In the genomic region with DNA sequence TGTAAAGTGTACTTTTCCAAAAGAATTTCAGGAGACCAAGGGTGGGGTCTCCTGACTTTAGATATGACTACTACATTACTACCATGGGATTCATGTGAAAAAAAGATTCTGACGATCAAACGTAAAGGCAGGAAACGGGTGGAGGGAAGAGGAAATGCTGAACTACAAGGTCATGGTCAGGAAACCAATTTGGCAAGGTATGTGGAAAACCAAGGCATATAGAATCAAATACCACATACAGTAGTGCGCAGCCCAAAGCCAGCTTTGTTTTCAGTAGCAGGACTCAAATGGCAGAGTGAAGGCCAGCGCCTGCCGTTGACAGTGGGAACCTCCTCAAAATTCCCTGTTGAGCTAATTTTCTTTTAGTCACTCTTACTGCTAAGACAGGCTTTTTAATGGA, we compare ENCODE assay signal across 15 cellular contexts.
A peak's percentile ranks its signal among the peaks of the same experiment; 100 is the strongest.
DNase-seq lines count a peak whose midpoint lies in the region; TF ChIP-seq lines count a peak whose summit lies in the region.
"Had no signal": no experiment of that assay in that cellular context is flagged by ENCODE, and none has a peak within 500 bp of the region (broad histone marks: within the 10 kb centered on the region; RNA-seq: fewer than 3 reads in every experiment).

No MANE protein-coding gene starts in this region.

- peak overlapping the region; percentile 65 for H3K4me2 ChIP-seq in Loucy (ENCODE audit: low read depth, low read length, poor library complexity, severe bottlenecking)

- peaks cover 7% of the 10 kb centered on the region for H3K36me3 Mint-ChIP-seq in activated naive CD4-positive, alpha-beta T cell treated with anti-CD3 and anti-CD28 coated beads, Interleukin-2, amount 50 U/mL, for 24 hours

- H3K9ac ChIP-seq in Loucy (ENCODE audit: low read depth, low read length, poor library complexity, severe bottlenecking), result peak overlapping the region; percentile 25

- peaks cover 11% of the 10 kb centered on the region for H3K79me2 ChIP-seq in Loucy (ENCODE audit: insufficient read depth, low read length)

- H3K9me3 ChIP-seq in Loucy (ENCODE audit: insufficient read depth, low read depth, low read length), result no peaks in the 10 kb centered on the region
- H3K9me3 ChIP-seq in effector memory CD4-positive, alpha-beta T cell (ENCODE audit: control insufficient read depth, low read length), result no peaks in the 10 kb centered on the region

- no peaks in the 10 kb centered on the region; the same call in 1 of the 2 replicates for H3F3A ChIP-seq in Loucy (ENCODE audit: low read depth)

- no peaks in the 10 kb centered on the region for H4K20me1 ChIP-seq in Loucy (ENCODE audit: insufficient read depth, low read length, poor library complexity, severe bottlenecking)

- no peaks in the 10 kb centered on the region for H3K36me3 ChIP-seq in Loucy (ENCODE audit: insufficient read depth, low read length)
- H3K36me3 ChIP-seq in effector memory CD4-positive, alpha-beta T cell (ENCODE audit: control insufficient read depth, insufficient read depth, low read length), result no peaks in the 10 kb centered on the region

- peak overlapping the region; percentile 21 for H3K4me3 Mint-ChIP-seq in activated naive CD4-positive, alpha-beta T cell treated with anti-CD3 and anti-CD28 coated beads, Interleukin-2, amount 50 U/mL, for 24 hours
- H3K4me3 Mint-ChIP-seq: brain; dendritic cell treated with granulocyte-macrophage colony-stimulating factor and Interleukin-4, amounts not matched to agents 40 ng/mL and 50 ng/mL, for 4 days; nephron progenitor cell had no signal

- no peak for DNase-seq in activated naive CD4-positive, alpha-beta T cell (lab: John Stamatoyannopoulos, UW)
- DNase-seq in cardiac fibroblast (ENCODE audit: low read depth in 2 of 2), result peak; percentile 45 to 56
- DNase-seq in T1000 (lab: John Stamatoyannopoulos, UW), result no peak
- no peak for DNase-seq in NCI-H1048 (lab: John Stamatoyannopoulos, UW)
- DNase-seq in effector memory CD4-positive, alpha-beta T cell, result no peak
- no peak for DNase-seq in NCI-H524 (lab: John Stamatoyannopoulos, UW)
- DNase-seq: activated gamma-delta T cell, mesenchymal stem cell, NCI-H187 treated with DMSO at 0.1 percent for 48 hours, NCI-H446, nephron progenitor cell had no signal

- H3K9me2 ChIP-seq in Loucy (replicated peaks; ENCODE audit: low read depth, low read length), result no peaks in the 10 kb centered on the region

- H3K9me3 Mint-ChIP-seq in activated naive CD4-positive, alpha-beta T cell treated with anti-CD3 and anti-CD28 coated beads, Interleukin-2, amount 50 U/mL, for 24 hours, result peaks cover 10% of the 10 kb centered on the region
- H3K9me3 Mint-ChIP-seq: dendritic cell treated with granulocyte-macrophage colony-stimulating factor and Interleukin-4, amounts not matched to agents 40 ng/mL and 50 ng/mL, for 4 days had no signal

- H3K27me3 Mint-ChIP-seq in activated naive CD4-positive, alpha-beta T cell treated with anti-CD3 and anti-CD28 coated beads, Interleukin-2, amount 50 U/mL, for 24 hours, result no peaks in the 10 kb centered on the region
- H3K27me3 Mint-ChIP-seq: brain; dendritic cell treated with granulocyte-macrophage colony-stimulating factor and Interleukin-4, amounts not matched to agents 40 ng/mL and 50 ng/mL, for 4 days had no signal

- H3K4me1 ChIP-seq in Loucy (ENCODE audit: insufficient read depth, low read length, poor library complexity, severe bottlenecking), result peaks cover 28% of the 10 kb centered on the region
- H3K4me1 ChIP-seq in effector memory CD4-positive, alpha-beta T cell (ENCODE audit: control insufficient read depth, insufficient read depth, low read length, poor library complexity, severe bottlenecking), result peaks cover 8% of the 10 kb centered on the region

- H3K27ac ChIP-seq in effector memory CD4-positive, alpha-beta T cell (ENCODE audit: insufficient read depth, low read length, poor library complexity, severe bottlenecking), result no peak overlapping the region

- no peak overlapping the region for H2AFZ ChIP-seq in Loucy (ENCODE audit: low read length)

- H3K4me1 Mint-ChIP-seq in activated naive CD4-positive, alpha-beta T cell treated with anti-CD3 and anti-CD28 coated beads, Interleukin-2, amount 50 U/mL, for 24 hours, result peaks cover 28% of the 10 kb centered on the region
- H3K4me1 Mint-ChIP-seq: brain, nephron progenitor cell had no signal

- H3K27me3 ChIP-seq in Loucy (ENCODE audit: insufficient read depth, low read length, poor library complexity, severe bottlenecking), result no peaks in the 10 kb centered on the region
- no peaks in the 10 kb centered on the region for H3K27me3 ChIP-seq in effector memory CD4-positive, alpha-beta T cell (replicated peaks; ENCODE audit: control insufficient read depth, insufficient read depth, low read length, poor library complexity, severe bottlenecking)

- peak overlapping the region; percentile 57 for H3K27ac Mint-ChIP-seq in activated naive CD4-positive, alpha-beta T cell treated with anti-CD3 and anti-CD28 coated beads, Interleukin-2, amount 50 U/mL, for 24 hours
- H3K27ac Mint-ChIP-seq: brain; dendritic cell treated with granulocyte-macrophage colony-stimulating factor and Interleukin-4, amounts not matched to agents 40 ng/mL and 50 ng/mL, for 4 days; nephron progenitor cell had no signal

- peak overlapping the region; percentile 53 for H3K4me3 ChIP-seq in Loucy (ENCODE audit: low read length, poor library complexity, severe bottlenecking)
- no peak overlapping the region for H3K4me3 ChIP-seq in cardiac fibroblast (replicated peaks in 1 of 2; ENCODE audit: low read depth in 2 of 2, low read length in 2 of 2)
- no peak overlapping the region for H3K4me3 ChIP-seq in effector memory CD4-positive, alpha-beta T cell (ENCODE audit: insufficient read depth, low read depth, low read length, poor library complexity, severe bottlenecking)

- TF ChIP-seq CTCF in Loucy (conservative IDR thresholded peaks at IDR 0.05; ENCODE audit: low read length) (no peak), cardiac fibroblast (IDR thresholded peaks at IDR 0.05; ENCODE audit: low read depth, low read length) (no peak)

Comparison
In these comparisons a context has a peak if more than half of its experiments do, and no peak if none do; other contexts are left out.
1. DNase-seq: peak in cardiac fibroblast (2 of 2); none in activated naive CD4-positive, alpha-beta T cell (0 of 4), T1000 (single experiment), NCI-H1048 (single experiment), effector memory CD4-positive, alpha-beta T cell (0 of 3) and NCI-H524 (0 of 2).